13 cellular contexts compared by ENCODE assay signal in the genomic region with DNA sequence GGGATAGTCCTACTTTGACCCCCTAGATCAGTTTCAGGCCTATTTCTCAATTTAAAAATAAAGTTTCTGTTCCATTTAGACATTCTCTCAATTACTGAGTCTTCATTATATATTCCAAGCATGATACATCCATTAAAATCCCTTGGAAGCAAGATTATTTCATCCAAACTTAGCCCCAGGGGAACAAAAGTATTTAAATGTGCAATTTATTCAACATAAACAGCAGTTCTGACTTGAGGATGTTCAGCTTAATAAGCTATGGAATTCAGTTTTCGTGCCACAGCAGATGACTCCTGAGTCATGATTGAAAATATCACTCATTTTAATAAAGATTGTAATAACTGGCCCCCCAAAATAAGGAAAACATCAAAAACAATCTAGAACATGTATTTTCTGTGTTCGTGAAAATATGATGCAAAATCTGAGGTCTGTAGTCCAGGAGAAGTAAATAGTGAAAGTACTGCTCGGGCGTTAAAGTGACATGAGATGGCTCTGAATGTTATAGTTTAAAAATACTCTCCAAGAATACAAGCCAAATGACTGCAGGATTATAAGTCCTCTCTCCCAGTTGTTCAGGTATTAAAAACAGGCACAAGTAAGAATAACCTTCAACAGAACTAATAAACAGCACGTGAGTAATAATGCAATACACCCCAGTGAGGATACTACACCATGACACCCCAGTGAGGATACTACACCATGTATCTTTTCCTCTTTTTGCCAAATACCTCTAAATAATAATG.
DNase-seq lines count a peak whose midpoint lies in the region; ATAC-seq and TF ChIP-seq lines count a peak whose summit lies in the region.
"Had no signal": no experiment of that assay in that cellular context is flagged by ENCODE, and none has a peak within 500 bp of the region (broad histone marks: within the 10 kb centered on the region; RNA-seq: fewer than 3 reads in every experiment).

No MANE protein-coding gene starts in this region.

- DNase-seq in GM03348 (ENCODE audit: low spot score) (peak; percentile 28), dorsolateral prefrontal cortex (no peak), osteoblast (ENCODE audit: insufficient read length, low spot score, missing footprints) (no peak), SHP77 treated with DMSO at 0.1 percent for 48 hours (lab: John Stamatoyannopoulos, UW) (no peak), natural killer cell (no peak)
- no peak for DNase-seq in activated CD4-positive, alpha-beta T cell treated with anti-CD3 and anti-CD28 coated beads, Interleukin-2, amount 50 U/mL, for 4 hours
- DNase-seq: activated T-cell treated with anti-CD3 and anti-CD28 coated beads, Interleukin-2, amount 50 U/mL, for 4 hours; NCI-H1417 treated with DMSO at 0.1 percent for 48 hours had no signal

- no peaks in the 10 kb centered on the region for H3K4me1 Mint-ChIP-seq in natural killer cell

- no peaks in the 10 kb centered on the region for H3K9me3 ChIP-seq in osteoblast (ENCODE audit: low read depth, low read length)
- H3K9me3 ChIP-seq: tibial nerve had no signal

- no peaks in the 10 kb centered on the region for H3K27me3 Mint-ChIP-seq in natural killer cell (ENCODE audit: low read depth in 2 of 2)

- H3K27me3 ChIP-seq in dorsolateral prefrontal cortex, result no peaks in the 10 kb centered on the region
- H3K27me3 ChIP-seq in osteoblast (ENCODE audit: insufficient read depth, low read length), result no peaks in the 10 kb centered on the region
- H3K27me3 ChIP-seq: BLaER1 treated with 17β-estradiol and CSF1 and Interleukin-3, amounts not matched to agents 10 nM and 100 nM; tibial nerve had no signal

- H4K20me1 ChIP-seq in osteoblast (ENCODE audit: insufficient read depth, low read length), result no peaks in the 10 kb centered on the region
- H4K20me1 ChIP-seq: BLaER1 treated with 17β-estradiol and CSF1 and Interleukin-3, amounts not matched to agents 10 nM and 100 nM had no signal

- H3K4me3 ChIP-seq in dorsolateral prefrontal cortex, result peak overlapping the region in 3 of 59 donors; percentile 2 to 30 (median 3)
- H3K4me3 ChIP-seq in osteoblast (ENCODE audit: insufficient read depth, low read length), result no peak overlapping the region
- H3K4me3 ChIP-seq: BLaER1 treated with 17β-estradiol and CSF1 and Interleukin-3, amounts not matched to agents 10 nM and 100 nM; tibial nerve had no signal

- no peaks in the 10 kb centered on the region for H3K36me3 ChIP-seq in osteoblast (ENCODE audit: insufficient read depth, low read length)
- H3K36me3 ChIP-seq: tibial nerve had no signal

- no peak overlapping the region for H3K27ac Mint-ChIP-seq in natural killer cell

- ATAC-seq in HG03439 (IDR thresholded peaks at IDR 0.05; ENCODE audit: unreplicated experiment), result peak; percentile 30
- ATAC-seq in natural killer cell, result no peak
- ATAC-seq in HG02938 (IDR thresholded peaks at IDR 0.05; ENCODE audit: unreplicated experiment), result no peak
- ATAC-seq: activated T-cell treated with anti-CD3 and anti-CD28 coated beads, Interleukin-2, amount 50 U/mL, for 4 hours had no signal

- no peak for TF ChIP-seq CTCF in dorsolateral prefrontal cortex (IDR thresholded peaks at IDR 0.05 in 54 of 56, conservative IDR thresholded peaks at IDR 0.05 in 2 of 56; ENCODE audit: low read depth in 1 of 56, partially characterized antibody in 56 of 56)
- no peak for TF ChIP-seq CTCF in osteoblast (IDR thresholded peaks at IDR 0.05; ENCODE audit: extremely low read depth, low read depth, low read length)
- TF ChIP-seq CTCF in natural killer cell (IDR thresholded peaks at IDR 0.05), result no peak

- H3K4me1 ChIP-seq in osteoblast (ENCODE audit: insufficient read depth, low read length), result peaks cover 8% of the 10 kb centered on the region

- intact Hi-C loops in dorsolateral prefrontal cortex (cut with DNase I) (loop anchor here (5.0 kb wide), 2 partner anchors 57 to 118 kb away; no protein-coding TSS in a partner anchor), natural killer cell (cut with micrococcal nuclease) (no loop called here)

- H3K27ac ChIP-seq in dorsolateral prefrontal cortex, result peak overlapping the region in 55 of 59 donors; percentile 2 to 96 (median 78)
- no peak overlapping the region for H3K27ac ChIP-seq in osteoblast (ENCODE audit: low read depth, low read length)
- H3K27ac ChIP-seq: BLaER1 treated with 17β-estradiol and CSF1 and Interleukin-3, amounts not matched to agents 10 nM and 100 nM; parathyroid adenoma had no signal

- H3K9me3 Mint-ChIP-seq in natural killer cell, result no peaks in the 10 kb centered on the region
- H3K9me3 Mint-ChIP-seq: activated T-cell treated with anti-CD3 and anti-CD28 coated beads, Interleukin-2, amount 50 U/mL, for 4 hours had no signal

- no peaks in the 10 kb centered on the region for H3K79me2 ChIP-seq in osteoblast (ENCODE audit: insufficient read depth, low read length)

- no peak overlapping the region for H3K4me3 Mint-ChIP-seq in natural killer cell
- H3K4me3 Mint-ChIP-seq: activated T-cell treated with anti-CD3 and anti-CD28 coated beads, Interleukin-2, amount 50 U/mL, for 4 hours had no signal

- peak overlapping the region; percentile 4 for H3K4me2 ChIP-seq in osteoblast (ENCODE audit: insufficient read depth, low read length)
- H3K4me2 ChIP-seq: BLaER1 treated with 17β-estradiol and CSF1 and Interleukin-3, amounts not matched to agents 10 nM and 100 nM had no signal

- no peak overlapping the region for H2AFZ ChIP-seq in osteoblast (ENCODE audit: low read length)
- H2AFZ ChIP-seq: parathyroid adenoma had no signal

- H3K36me3 Mint-ChIP-seq in natural killer cell, result no peaks in the 10 kb centered on the region
